Comparison of ENCODE assay signal across 30 cellular contexts in genomic region chr1:157483635-157484034, GRCh38.
"Had no signal": no experiment of that assay in that cellular context is flagged by ENCODE, and none has a peak within 500 bp of the region (broad histone marks: within the 10 kb centered on the region; RNA-seq: fewer than 3 reads in every experiment).

No MANE protein-coding gene starts in this region.

- H3K27me3 ChIP-seq: adrenal gland, ascending aorta, body of pancreas, brain microvascular endothelial cell, breast epithelium, cardiac muscle cell had no signal

- H3K27ac ChIP-seq: adrenal gland, ascending aorta, body of pancreas, brain microvascular endothelial cell, breast epithelium, cardiac muscle cell had no signal

- H3K9me3 ChIP-seq: adrenal gland, body of pancreas had no signal

- DNase-seq: activated effector memory CD4-positive, alpha-beta T cell treated with anti-CD3 and anti-CD28 coated beads, Interleukin-2, amount 50 U/mL, for 16 hours; activated effector memory CD4-positive, alpha-beta T cell treated with Interleukin-2 at 50 U/mL for 16 hours; activated gamma-delta T cell; activated gamma-delta T cell treated with Interleukin-2 at 50 U/mL for 16 hours; activated naive CD4-positive, alpha-beta T cell; activated naive CD4-positive, alpha-beta T cell treated with anti-CD3 and anti-CD28 coated beads for 36 hours; activated naive CD4-positive, alpha-beta T cell treated with anti-CD3 and anti-CD28 coated beads, Interleukin-2, amount 10 ng/mL, durations not matched to agents 7 days and 5 days; activated naive CD4-positive, alpha-beta T cell treated with anti-CD3 and anti-CD28 coated beads, Interleukin-2, amount 50 U/mL, for 16 hours; activated naive CD4-positive, alpha-beta T cell treated with Interleukin-2 at 50 U/mL for 16 hours; activated naive CD8-positive, alpha-beta T cell treated with anti-CD3 and anti-CD28 coated beads for 36 hours; activated naive CD8-positive, alpha-beta T cell treated with anti-CD3 and anti-CD28 coated beads, Interleukin-2, amount 10 ng/mL, durations not matched to agents 7 days and 5 days; activated naive CD8-positive, alpha-beta T cell treated with anti-CD3 and anti-CD28 coated beads, Interleukin-2, amount 50 U/mL, for 24 hours; activated T-cell treated with anti-CD3 and anti-CD28 coated beads, Interleukin-2, amount 50 U/mL, for 1 hour; activated T-cell treated with anti-CD3 and anti-CD28 coated beads, Interleukin-2, amount 50 U/mL, for 24 hours; activated T-cell treated with anti-CD3 and anti-CD28 coated beads, Interleukin-2, amount 50 U/mL, for 4 hours; activated T-cell treated with anti-CD3 and anti-CD28 coated beads, Interleukin-2, amount 50 U/mL, for 48 hours; activated T-cell treated with anti-CD3 and anti-CD28 coated beads, Interleukin-2, amount 50 U/mL, for 72 hours; adrenal gland; amniotic stem cell; amygdala; anterior cingulate cortex; aorta; body of pancreas; brain microvascular endothelial cell; caudate nucleus; central memory CD4-positive, alpha-beta T cell; cerebellar nuclear complex had no signal

- H3K36me3 ChIP-seq: adrenal gland, ascending aorta, brain microvascular endothelial cell, breast epithelium, cardiac muscle cell had no signal

- H3K4me3 ChIP-seq: adrenal gland, ascending aorta, body of pancreas, breast epithelium, cardiac muscle cell had no signal
